1 cellular context compared by ENCODE assay signal in the genomic region with DNA sequence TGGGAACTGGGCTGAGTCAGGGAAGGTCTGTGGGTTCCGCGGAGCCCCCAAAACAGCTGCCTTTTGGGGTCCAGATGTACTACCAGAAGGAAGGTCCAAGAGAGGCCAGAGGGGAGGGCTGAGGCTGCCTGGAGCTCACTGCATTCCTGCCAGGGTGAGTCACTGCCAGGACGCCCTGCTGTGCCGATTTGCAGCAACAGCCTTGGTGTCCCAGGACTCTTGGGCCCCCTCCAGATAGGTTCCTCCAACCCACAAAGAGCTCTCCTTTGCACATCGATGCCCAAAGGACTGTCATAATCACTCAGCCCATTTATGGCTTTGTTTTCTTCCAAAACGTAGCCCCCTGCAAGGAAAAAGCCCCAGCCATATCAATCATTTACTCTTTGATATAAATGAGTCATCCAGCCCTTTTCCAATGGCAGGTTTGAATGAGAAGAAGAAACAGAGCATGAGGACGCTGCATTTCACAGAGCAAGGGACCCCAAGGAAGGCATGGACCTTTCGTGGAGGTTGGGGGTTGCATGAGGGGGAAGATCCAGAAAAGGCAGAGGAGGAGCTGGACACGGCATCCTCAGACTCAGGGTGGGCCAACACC.
TF ChIP-seq lines count a peak whose summit lies in the region.

No MANE protein-coding gene starts in this region.

TF ChIP-seq in IMR-90, 13 proteins besides CTCF, POLR2A, EP300 and RAD21 (continued from another document):
- TF ChIP-seq RCOR1 (IDR thresholded peaks at IDR 0.05; ENCODE audit: insufficient replicate concordance, low read length) (peak; percentile 34), MAZ (IDR thresholded peaks at IDR 0.05; ENCODE audit: borderline replicate concordance, low read depth, low read length) (peak; percentile 67; the same call in 1 of the 2 replicates), SMC3 (IDR thresholded peaks at IDR 0.05; ENCODE audit: low read depth, low read length) (no peak), CEBPB (IDR thresholded peaks at IDR 0.05; ENCODE audit: low read depth, low read length) (peak; percentile 26; the same call in 1 of the 2 replicates), MXI1 (IDR thresholded peaks at IDR 0.05; ENCODE audit: borderline replicate concordance, low read depth, low read length) (no peak), NFE2L2 (IDR thresholded peaks at IDR 0.05; ENCODE audit: low read depth, low read length) (no peak), MAFK (IDR thresholded peaks at IDR 0.05; ENCODE audit: low read depth, low read length) (no peak), FOS (IDR thresholded peaks at IDR 0.05; ENCODE audit: low read depth, low read length) (peak; percentile 62), RFX5 (IDR thresholded peaks at IDR 0.05; ENCODE audit: low read depth, low read length) (no peak), CHD1 (IDR thresholded peaks at IDR 0.05; ENCODE audit: low read depth, low read length) (no peak)
- TF ChIP-seq, protein P1, sequence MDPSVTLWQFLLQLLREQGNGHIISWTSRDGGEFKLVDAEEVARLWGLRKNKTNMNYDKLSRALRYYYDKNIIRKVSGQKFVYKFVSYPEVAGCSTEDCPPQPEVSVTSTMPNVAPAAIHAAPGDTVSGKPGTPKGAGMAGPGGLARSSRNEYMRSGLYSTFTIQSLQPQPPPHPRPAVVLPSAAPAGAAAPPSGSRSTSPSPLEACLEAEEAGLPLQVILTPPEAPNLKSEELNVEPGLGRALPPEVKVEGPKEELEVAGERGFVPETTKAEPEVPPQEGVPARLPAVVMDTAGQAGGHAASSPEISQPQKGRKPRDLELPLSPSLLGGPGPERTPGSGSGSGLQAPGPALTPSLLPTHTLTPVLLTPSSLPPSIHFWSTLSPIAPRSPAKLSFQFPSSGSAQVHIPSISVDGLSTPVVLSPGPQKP (IDR thresholded peaks at IDR 0.05; ENCODE audit: borderline replicate concordance, low read depth, low read length): no peak
- TF ChIP-seq, protein P2, sequence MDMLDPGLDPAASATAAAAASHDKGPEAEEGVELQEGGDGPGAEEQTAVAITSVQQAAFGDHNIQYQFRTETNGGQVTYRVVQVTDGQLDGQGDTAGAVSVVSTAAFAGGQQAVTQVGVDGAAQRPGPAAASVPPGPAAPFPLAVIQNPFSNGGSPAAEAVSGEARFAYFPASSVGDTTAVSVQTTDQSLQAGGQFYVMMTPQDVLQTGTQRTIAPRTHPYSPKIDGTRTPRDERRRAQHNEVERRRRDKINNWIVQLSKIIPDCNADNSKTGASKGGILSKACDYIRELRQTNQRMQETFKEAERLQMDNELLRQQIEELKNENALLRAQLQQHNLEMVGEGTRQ (IDR thresholded peaks at IDR 0.05; ENCODE audit: low read depth, low read length): no peak
